1 cellular context compared by ENCODE assay signal in the genomic region with DNA sequence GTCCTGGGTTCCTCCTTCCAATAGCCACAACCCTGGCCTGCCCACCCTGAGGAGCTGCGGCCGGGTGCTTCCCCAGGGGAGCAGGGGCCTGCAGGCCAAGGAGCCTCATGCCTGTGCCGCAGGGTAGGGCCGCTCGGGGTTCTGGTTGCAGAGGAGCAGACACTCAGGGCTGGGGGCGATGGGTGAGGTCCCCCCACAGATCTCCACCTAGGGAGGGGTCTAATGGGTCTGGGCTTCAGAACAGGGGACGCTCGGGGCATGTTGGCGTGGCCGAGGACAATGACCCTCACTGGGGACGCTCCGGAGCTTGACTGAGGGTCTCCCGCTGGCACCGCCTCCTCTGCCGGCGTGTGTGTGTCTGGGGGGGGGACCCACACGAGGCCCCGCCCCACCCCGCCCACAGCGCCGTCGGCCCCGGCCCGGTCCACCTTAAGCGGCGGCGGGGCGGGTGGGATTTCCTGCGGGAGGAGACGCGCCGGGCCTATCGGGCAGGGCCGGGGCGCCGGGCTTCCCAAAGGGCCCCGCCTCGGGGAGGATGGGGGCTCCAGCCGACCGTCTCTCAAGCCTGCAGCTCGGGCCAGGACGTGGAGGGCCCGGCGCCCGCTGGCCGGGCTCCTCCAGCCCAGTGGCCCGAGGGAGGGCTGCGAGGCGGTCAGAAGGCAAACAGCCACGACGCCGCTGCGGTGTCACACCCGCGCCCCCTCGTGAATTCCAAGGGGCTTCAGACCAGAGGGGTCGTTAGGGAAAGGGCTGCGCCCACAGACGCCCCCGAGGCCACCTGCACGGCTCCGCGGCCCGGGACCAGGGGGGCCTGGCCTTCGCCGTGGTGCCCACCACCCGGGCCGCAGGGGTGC.
A peak's percentile ranks its signal among the peaks of the same experiment; 100 is the strongest.
TF ChIP-seq lines count a peak whose summit lies in the region.

No MANE protein-coding gene starts in this region.

TF ChIP-seq in HEK293, 187 proteins besides CTCF, POLR2A, EP300 and RAD21 (continued from another document):
- TF ChIP-seq, protein P1, sequence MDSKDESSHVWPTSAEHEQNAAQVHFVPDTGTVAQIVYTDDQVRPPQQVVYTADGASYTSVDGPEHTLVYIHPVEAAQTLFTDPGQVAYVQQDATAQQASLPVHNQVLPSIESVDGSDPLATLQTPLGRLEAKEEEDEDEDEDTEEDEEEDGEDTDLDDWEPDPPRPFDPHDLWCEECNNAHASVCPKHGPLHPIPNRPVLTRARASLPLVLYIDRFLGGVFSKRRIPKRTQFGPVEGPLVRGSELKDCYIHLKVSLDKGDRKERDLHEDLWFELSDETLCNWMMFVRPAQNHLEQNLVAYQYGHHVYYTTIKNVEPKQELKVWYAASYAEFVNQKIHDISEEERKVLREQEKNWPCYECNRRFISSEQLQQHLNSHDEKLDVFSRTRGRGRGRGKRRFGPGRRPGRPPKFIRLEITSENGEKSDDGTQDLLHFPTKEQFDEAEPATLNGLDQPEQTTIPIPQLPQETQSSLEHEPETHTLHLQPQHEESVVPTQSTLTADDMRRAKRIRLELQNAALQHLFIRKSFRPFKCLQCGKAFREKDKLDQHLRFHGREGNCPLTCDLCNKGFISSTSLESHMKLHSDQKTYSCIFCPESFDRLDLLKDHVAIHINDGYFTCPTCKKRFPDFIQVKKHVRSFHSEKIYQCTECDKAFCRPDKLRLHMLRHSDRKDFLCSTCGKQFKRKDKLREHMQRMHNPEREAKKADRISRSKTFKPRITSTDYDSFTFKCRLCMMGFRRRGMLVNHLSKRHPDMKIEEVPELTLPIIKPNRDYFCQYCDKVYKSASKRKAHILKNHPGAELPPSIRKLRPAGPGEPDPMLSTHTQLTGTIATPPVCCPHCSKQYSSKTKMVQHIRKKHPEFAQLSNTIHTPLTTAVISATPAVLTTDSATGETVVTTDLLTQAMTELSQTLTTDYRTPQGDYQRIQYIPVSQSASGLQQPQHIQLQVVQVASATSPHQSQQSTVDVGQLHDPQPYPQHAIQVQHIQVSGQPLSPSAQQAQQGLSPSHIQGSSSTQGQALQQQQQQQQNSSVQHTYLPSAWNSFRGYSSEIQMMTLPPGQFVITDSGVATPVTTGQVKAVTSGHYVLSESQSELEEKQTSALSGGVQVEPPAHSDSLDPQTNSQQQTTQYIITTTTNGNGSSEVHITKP (tag by site-specific recombination; IDR thresholded peaks at IDR 0.05): peak; percentile 47
- TF ChIP-seq GLIS2 (tag by site-specific recombination; IDR thresholded peaks at IDR 0.05) (peak; percentile 97), GLIS1 (tag by site-specific recombination; IDR thresholded peaks at IDR 0.05) (peak; percentile 37), ZNF76 (tag by site-specific recombination; IDR thresholded peaks at IDR 0.05; ENCODE audit: borderline replicate concordance, low read depth) (peak; percentile 63; the same call in 1 of the 2 replicates), TCF7L2 (IDR thresholded peaks at IDR 0.05; ENCODE audit: borderline replicate concordance, low read depth, low read length) (no peak), ZBTB20 (tag by site-specific recombination; IDR thresholded peaks at IDR 0.05) (peak; percentile 24; the same call in 1 of the 2 replicates), EGR2 (tag by site-specific recombination; IDR thresholded peaks at IDR 0.05; ENCODE audit: low read depth) (0 out of 2 replicates have a peak, but pooled peaks have one; percentile 20), KLF10 (tag by site-specific recombination; IDR thresholded peaks at IDR 0.05) (peak; percentile 48; the same call in 1 of the 2 replicates), ZNF324 (tag by site-specific recombination; IDR thresholded peaks at IDR 0.05) (no peak), MYNN (tag by site-specific recombination; IDR thresholded peaks at IDR 0.05; ENCODE audit: borderline replicate concordance) (no peak), BCL11B (tag by site-specific recombination; IDR thresholded peaks at IDR 0.05; ENCODE audit: low read depth) (peak; percentile 30; the same call in 1 of the 2 replicates)
- TF ChIP-seq, protein P2, sequence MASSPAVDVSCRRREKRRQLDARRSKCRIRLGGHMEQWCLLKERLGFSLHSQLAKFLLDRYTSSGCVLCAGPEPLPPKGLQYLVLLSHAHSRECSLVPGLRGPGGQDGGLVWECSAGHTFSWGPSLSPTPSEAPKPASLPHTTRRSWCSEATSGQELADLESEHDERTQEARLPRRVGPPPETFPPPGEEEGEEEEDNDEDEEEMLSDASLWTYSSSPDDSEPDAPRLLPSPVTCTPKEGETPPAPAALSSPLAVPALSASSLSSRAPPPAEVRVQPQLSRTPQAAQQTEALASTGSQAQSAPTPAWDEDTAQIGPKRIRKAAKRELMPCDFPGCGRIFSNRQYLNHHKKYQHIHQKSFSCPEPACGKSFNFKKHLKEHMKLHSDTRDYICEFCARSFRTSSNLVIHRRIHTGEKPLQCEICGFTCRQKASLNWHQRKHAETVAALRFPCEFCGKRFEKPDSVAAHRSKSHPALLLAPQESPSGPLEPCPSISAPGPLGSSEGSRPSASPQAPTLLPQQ (tag by site-specific recombination; IDR thresholded peaks at IDR 0.05): peak; percentile 62; the same call in 1 of the 2 replicates
- TF ChIP-seq, protein P3, sequence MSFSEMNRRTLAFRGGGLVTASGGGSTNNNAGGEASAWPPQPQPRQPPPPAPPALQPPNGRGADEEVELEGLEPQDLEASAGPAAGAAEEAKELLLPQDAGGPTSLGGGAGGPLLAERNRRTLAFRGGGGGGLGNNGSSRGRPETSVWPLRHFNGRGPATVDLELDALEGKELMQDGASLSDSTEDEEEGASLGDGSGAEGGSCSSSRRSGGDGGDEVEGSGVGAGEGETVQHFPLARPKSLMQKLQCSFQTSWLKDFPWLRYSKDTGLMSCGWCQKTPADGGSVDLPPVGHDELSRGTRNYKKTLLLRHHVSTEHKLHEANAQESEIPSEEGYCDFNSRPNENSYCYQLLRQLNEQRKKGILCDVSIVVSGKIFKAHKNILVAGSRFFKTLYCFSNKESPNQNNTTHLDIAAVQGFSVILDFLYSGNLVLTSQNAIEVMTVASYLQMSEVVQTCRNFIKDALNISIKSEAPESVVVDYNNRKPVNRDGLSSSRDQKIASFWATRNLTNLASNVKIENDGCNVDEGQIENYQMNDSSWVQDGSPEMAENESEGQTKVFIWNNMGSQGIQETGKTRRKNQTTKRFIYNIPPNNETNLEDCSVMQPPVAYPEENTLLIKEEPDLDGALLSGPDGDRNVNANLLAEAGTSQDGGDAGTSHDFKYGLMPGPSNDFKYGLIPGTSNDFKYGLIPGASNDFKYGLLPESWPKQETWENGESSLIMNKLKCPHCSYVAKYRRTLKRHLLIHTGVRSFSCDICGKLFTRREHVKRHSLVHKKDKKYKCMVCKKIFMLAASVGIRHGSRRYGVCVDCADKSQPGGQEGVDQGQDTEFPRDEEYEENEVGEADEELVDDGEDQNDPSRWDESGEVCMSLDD (tag by site-specific recombination; IDR thresholded peaks at IDR 0.05): peak; percentile 60; the same call in 1 of the 2 replicates
TF ChIP-seq in HEK293: peak in this region for 23.
